Comparison of ENCODE assay signal across 21 cellular contexts in the genomic region with DNA sequence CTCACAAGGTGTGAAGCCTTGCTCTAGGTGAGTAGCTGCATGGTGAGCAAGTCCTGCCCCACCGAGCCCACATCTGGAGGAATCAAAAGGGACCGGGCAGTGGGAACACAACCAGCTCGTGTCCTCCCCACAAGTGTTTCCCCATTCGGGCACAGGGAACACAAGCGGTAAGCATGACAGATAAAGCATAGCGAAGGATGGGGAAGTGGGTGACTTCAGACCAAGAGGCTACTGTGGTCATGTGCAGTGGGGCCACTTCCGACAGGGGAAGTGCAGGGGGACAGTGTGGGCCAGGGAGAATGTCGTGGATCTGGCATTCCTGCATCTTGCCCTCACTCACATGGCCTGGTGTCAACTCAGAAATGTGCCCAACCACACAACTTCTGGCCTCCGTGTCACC.
"Had no signal": no experiment of that assay in that cellular context is flagged by ENCODE, and none has a peak within 500 bp of the region (broad histone marks: within the 10 kb centered on the region; RNA-seq: fewer than 3 reads in every experiment).

No MANE protein-coding gene starts in this region.

- DNase-seq: activated CD4-positive, alpha-beta T cell treated with anti-CD3 and anti-CD28 coated beads for 1 hour; activated CD4-positive, alpha-beta T cell treated with anti-CD3 and anti-CD28 coated beads, Interleukin-2, amount 10 ng/mL, durations not matched to agents 7 days and 5 days; activated CD8-positive, alpha-beta T cell treated with anti-CD3 and anti-CD28 coated beads for 36 hours; activated naive CD8-positive, alpha-beta T cell treated with anti-CD3 and anti-CD28 coated beads, Interleukin-2, amount 50 U/mL, for 24 hours; activated T-cell treated with anti-CD3 and anti-CD28 coated beads, Interleukin-2, amount 50 U/mL, for 48 hours; dermis blood vessel endothelial cell; effector CD4-positive, alpha-beta T cell; foreskin melanocyte; glutamatergic neuron; left lung; lower lobe of right lung; mesendoderm; natural killer cell; posterior cingulate gyrus; right cardiac atrium; spleen; stimulated activated naive CD4-positive, alpha-beta T cell; T-helper 9 cell; tibial artery had no signal

- H3K27ac ChIP-seq: esophagus muscularis mucosa, left lung, lower lobe of right lung, spleen, suprapubic skin, tibial artery had no signal

- ATAC-seq: activated CD8-positive, alpha-beta T cell treated with anti-CD3 and anti-CD28 coated beads for 36 hours; activated naive CD8-positive, alpha-beta T cell treated with anti-CD3 and anti-CD28 coated beads, Interleukin-2, amount 50 U/mL, for 24 hours; left lung; lower lobe of right lung; natural killer cell; right cardiac atrium had no signal

- H3K9me3 ChIP-seq: left lung, suprapubic skin had no signal

- H3K36me3 ChIP-seq: esophagus muscularis mucosa, left lung, lower lobe of right lung, spleen, suprapubic skin, tibial artery had no signal

- H3K4me3 ChIP-seq: esophagus muscularis mucosa, left lung, lower lobe of right lung, spleen, suprapubic skin, tibial artery had no signal

- H3K4me1 ChIP-seq: left lung, lower lobe of right lung, suprapubic skin had no signal
